In the genomic region with DNA sequence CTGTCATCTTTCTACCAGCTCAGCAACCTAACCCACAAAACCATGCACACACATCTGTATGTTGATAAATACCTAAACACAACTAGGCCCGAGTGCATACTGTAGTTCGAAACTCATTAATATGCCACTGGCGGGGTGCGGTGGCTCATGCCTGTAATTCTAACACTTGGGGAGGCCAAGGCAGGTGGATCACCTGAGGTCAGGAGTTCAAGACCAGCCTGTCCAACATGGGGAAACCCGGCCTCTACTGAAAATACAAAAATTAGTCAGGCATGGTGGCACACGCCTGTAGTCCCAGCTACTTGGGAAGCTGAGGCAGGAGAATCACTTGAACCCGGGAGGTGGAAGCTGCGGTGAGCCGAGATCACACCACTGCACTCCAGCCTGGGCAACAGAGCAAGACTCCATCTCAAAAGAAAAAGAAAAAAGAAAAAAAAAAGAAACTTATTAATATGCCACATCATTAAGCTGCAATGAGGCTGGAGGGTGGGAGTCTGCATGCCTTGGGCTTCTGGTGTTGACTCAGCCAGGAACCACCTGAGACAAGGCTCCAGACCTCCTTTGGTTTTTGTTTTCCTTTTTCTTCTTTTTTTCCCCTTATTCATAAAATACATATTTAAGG, we compare ENCODE assay signal across 8 cellular contexts.
DNase-seq lines count a peak whose midpoint lies in the region; ATAC-seq, FAIRE-seq and TF ChIP-seq lines count a peak whose summit lies in the region.
"Not testable (repeated sequence)": the region's sequence is repeated elsewhere in the genome, so short reads cannot be mapped to it uniquely, and the experiment has no call there.

No MANE protein-coding gene starts in this region.

- FAIRE-seq in GM12891 (lab: Jason Lieb, UNC) = peak; percentile 74
- peak; percentile 79 for FAIRE-seq in GM19239 (lab: Jason Lieb, UNC)

- not testable (repeated sequence) for H3K4me3 Mint-ChIP-seq in T-helper 17 cell; activated T-cell treated with anti-CD3 and anti-CD28 coated beads, Interleukin-2, amount 50 U/mL, for 24 hours

- peak overlapping the region; percentile 15 for H3K27ac ChIP-seq in substantia nigra (ENCODE audit: low read depth, low read length, poor library complexity, severe bottlenecking)

- not testable (repeated sequence) for H3K27me3 Mint-ChIP-seq in T-helper 17 cell; activated T-cell treated with anti-CD3 and anti-CD28 coated beads, Interleukin-2, amount 50 U/mL, for 24 hours

- H3K9me3 ChIP-seq in T-helper 17 cell (ENCODE audit: control insufficient read depth, low read length, poor library complexity, severe bottlenecking) = not testable (repeated sequence)

- not testable (repeated sequence) for TF ChIP-seq POLR2A in GM12891 (IDR thresholded peaks at IDR 0.05; ENCODE audit: low read depth, low read length)

- not testable (repeated sequence) for H3K9me3 Mint-ChIP-seq in activated T-cell treated with anti-CD3 and anti-CD28 coated beads, Interleukin-2, amount 50 U/mL, for 24 hours

- not testable (repeated sequence) for H3K4me1 Mint-ChIP-seq in T-helper 17 cell
- H3K4me1 Mint-ChIP-seq in activated T-cell treated with anti-CD3 and anti-CD28 coated beads, Interleukin-2, amount 50 U/mL, for 24 hours (ENCODE audit: low read depth) = peaks cover 22% of the 10 kb centered on the region

- peak overlapping the region; percentile 24 for H3K27ac Mint-ChIP-seq in T-helper 17 cell
- H3K27ac Mint-ChIP-seq in activated T-cell treated with anti-CD3 and anti-CD28 coated beads, Interleukin-2, amount 50 U/mL, for 24 hours = peak overlapping the region; percentile 27

- not testable (repeated sequence) for DNase-seq in GM12891 (ENCODE audit: insufficient read length, low spot score); GM19239 (ENCODE audit: insufficient read length, low spot score); T-helper 17 cell; activated T-cell treated with anti-CD3 and anti-CD28 coated beads, Interleukin-2, amount 50 U/mL, for 24 hours; substantia nigra (lab: John Stamatoyannopoulos, UW)
- DNase-seq in amniotic epithelial cell (ENCODE audit: low read depth) = peak; percentile 52

- not testable (repeated sequence) for H3K36me3 Mint-ChIP-seq in T-helper 17 cell (ENCODE audit: low read depth)
- peaks cover 11% of the 10 kb centered on the region for H3K36me3 Mint-ChIP-seq in activated T-cell treated with anti-CD3 and anti-CD28 coated beads, Interleukin-2, amount 50 U/mL, for 24 hours (ENCODE audit: low read depth)

- peak; percentile 58 for ATAC-seq in HG02678 (IDR thresholded peaks at IDR 0.05; ENCODE audit: unreplicated experiment)
- ATAC-seq in HG03354 (IDR thresholded peaks at IDR 0.05; ENCODE audit: poor library complexity, severe bottlenecking, unreplicated experiment) = peak; percentile 56
- not testable (repeated sequence) for ATAC-seq in T-helper 17 cell

TF ChIP-seq in GM12891, 5 proteins besides CTCF, POLR2A, EP300 and RAD21:
- 0 out of 2 replicates have a peak, but pooled peaks have one; percentile 7 for TF ChIP-seq POU2F2 (IDR thresholded peaks at IDR 0.05; ENCODE audit: low read depth, low read length)
